Comparison of ENCODE assay signal across 13 cellular contexts in genomic region chr19:54573330-54573872, GRCh38. TPM values are rescaled to one million over a fixed set of nuclear protein-coding genes. Genes with fewer than 3 reads are reported as not detected.
DNase-seq lines count a peak whose midpoint lies in the region; ATAC-seq, FAIRE-seq and TF ChIP-seq lines count a peak whose summit lies in the region.
"Had no signal": no experiment of that assay in that cellular context is flagged by ENCODE, and none has a peak within 500 bp of the region (broad histone marks: within the 10 kb centered on the region; RNA-seq: fewer than 3 reads in every experiment).

Gene LILRA2 (plus strand): TSS chr19:54573790. CDS start chr19:54573879, 89 bp downstream.

- CTCF ChIA-PET in naive thymus-derived CD4-positive, alpha-beta T cell (lab: Charles Lee), result interaction anchor here (0.6 kb wide), 1 partner anchor 102 kb away, joined by 4 read pairs; no protein-coding TSS in a partner anchor

- ATAC-seq in HG03342 (IDR thresholded peaks at IDR 0.05; ENCODE audit: unreplicated experiment), result peak; percentile 55
- ATAC-seq in naive thymus-derived CD4-positive, alpha-beta T cell, result peak; percentile 69
- no peak for ATAC-seq in GM18502 (IDR thresholded peaks at IDR 0.05; ENCODE audit: poor library complexity, unreplicated experiment)
- no peak for ATAC-seq in activated T-helper 17 cell treated with anti-CD3 and anti-CD28 coated beads, Interleukin-2, amount 50 U/mL, for 72 hours (replicated peaks)

- H3K9me3 Mint-ChIP-seq in naive thymus-derived CD4-positive, alpha-beta T cell, result peaks cover 0 to 5% (median 0%) of the 10 kb centered on the region in 11 donors
- no peaks in the 10 kb centered on the region for H3K9me3 Mint-ChIP-seq in activated T-helper 17 cell treated with anti-CD3 and anti-CD28 coated beads, Interleukin-2, amount 50 U/mL, for 72 hours

- H3K36me3 Mint-ChIP-seq in naive thymus-derived CD4-positive, alpha-beta T cell, result no peaks in the 10 kb centered on the region
- no peaks in the 10 kb centered on the region for H3K36me3 Mint-ChIP-seq in activated T-helper 17 cell treated with anti-CD3 and anti-CD28 coated beads, Interleukin-2, amount 50 U/mL, for 72 hours (ENCODE audit: low read depth)

- no peak for DNase-seq in naive thymus-derived CD4-positive, alpha-beta T cell
- DNase-seq in RCC 7860 (ENCODE audit: low spot score), result no peak
- DNase-seq in NCI-H2029 treated with DMSO at 0.1 percent for 48 hours (lab: John Stamatoyannopoulos, UW), result no peak
- DNase-seq: activated CD4-positive, CD25-positive, alpha-beta regulatory T cell; dorsolateral prefrontal cortex; NCI-H1694; small intestine had no signal

- peak within 1 kb of the TSS; percentile 6 for H3K27ac ChIP-seq in adipose tissue (ENCODE audit: low read depth, low read length)
- no peak within 1 kb of the TSS for H3K27ac ChIP-seq in naive thymus-derived CD4-positive, alpha-beta T cell (ENCODE audit: low read depth, low read length)

- no peaks in the 10 kb centered on the region for H3K9me3 ChIP-seq in naive thymus-derived CD4-positive, alpha-beta T cell (ENCODE audit: control insufficient read depth in 2 of 3, low read length in 3 of 3)
- H3K9me3 ChIP-seq: HAP-1 had no signal

- peak within 1 kb of the TSS; percentile 37 for H3K4me3 ChIP-seq in GM12875 (ENCODE audit: low read depth, low read length)
- no peak within 1 kb of the TSS for H3K4me3 ChIP-seq in naive thymus-derived CD4-positive, alpha-beta T cell (ENCODE audit: low read length)
- H3K4me3 ChIP-seq: HAP-1 had no signal

- no peak for TF ChIP-seq CTCF in GM12875 (IDR thresholded peaks at IDR 0.05; ENCODE audit: borderline replicate concordance, insufficient read depth, low read depth, low read length)

- H3K27ac Mint-ChIP-seq in naive thymus-derived CD4-positive, alpha-beta T cell, result no peak within 1 kb of the TSS
- no peak within 1 kb of the TSS for H3K27ac Mint-ChIP-seq in activated T-helper 17 cell treated with anti-CD3 and anti-CD28 coated beads, Interleukin-2, amount 50 U/mL, for 72 hours

- no peak for FAIRE-seq in RCC 7860 (lab: Jason Lieb, UNC)
- FAIRE-seq: small intestine had no signal

- H3K27me3 Mint-ChIP-seq in naive thymus-derived CD4-positive, alpha-beta T cell, result peaks cover 15 to 42% (median 25%) of the 10 kb centered on the region in 5 donors
- peaks cover 27% of the 10 kb centered on the region for H3K27me3 Mint-ChIP-seq in activated T-helper 17 cell treated with anti-CD3 and anti-CD28 coated beads, Interleukin-2, amount 50 U/mL, for 72 hours

- H3K36me3 ChIP-seq in naive thymus-derived CD4-positive, alpha-beta T cell (ENCODE audit: control insufficient read depth in 2 of 3, insufficient read depth in 3 of 3, low read length in 3 of 3), result no peaks in the 10 kb centered on the region
- H3K36me3 ChIP-seq: HAP-1 had no signal

- no peaks in the 10 kb centered on the region for H3K27me3 ChIP-seq in naive thymus-derived CD4-positive, alpha-beta T cell (ENCODE audit: control insufficient read depth in 2 of 2, insufficient read depth in 2 of 2, low read length in 2 of 2)

- peaks cover 0 to 16% (median 0%) of the 10 kb centered on the region in 7 donors for H3K4me1 Mint-ChIP-seq in naive thymus-derived CD4-positive, alpha-beta T cell
- H3K4me1 Mint-ChIP-seq in activated T-helper 17 cell treated with anti-CD3 and anti-CD28 coated beads, Interleukin-2, amount 50 U/mL, for 72 hours, result no peaks in the 10 kb centered on the region

- H3K4me3 Mint-ChIP-seq in naive thymus-derived CD4-positive, alpha-beta T cell, result peak within 1 kb of the TSS in 1 of 10 donors; percentile 10
- no peak within 1 kb of the TSS for H3K4me3 Mint-ChIP-seq in activated T-helper 17 cell treated with anti-CD3 and anti-CD28 coated beads, Interleukin-2, amount 50 U/mL, for 72 hours

- WGBS in adipose tissue, 3 donors, result 35 to 57% (median 42%) methylated on average over 10 of the region's 10 CpGs

- POLR2A ChIA-PET in naive thymus-derived CD4-positive, alpha-beta T cell (lab: Charles Lee), result no interaction called here

- intact Hi-C loops in naive thymus-derived CD4-positive, alpha-beta T cell (cut with micrococcal nuclease), result no loop called here

- H3K4me1 ChIP-seq in naive thymus-derived CD4-positive, alpha-beta T cell (ENCODE audit: control insufficient read depth in 2 of 2, insufficient read depth in 2 of 2, low read length in 2 of 2), result no peaks in the 10 kb centered on the region
- H3K4me1 ChIP-seq: HAP-1 had no signal

RNA-seq across cellular contexts. Expression of gene LILRA2, which starts in this region (rescaled TPM):
- 1 to 10 TPM in 2 of 3 donors, under 1 TPM in 1; 0.68 to 7.9 (median 6.6) TPM for polyA plus RNA-seq in adipose tissue
- total RNA-seq in naive thymus-derived CD4-positive, alpha-beta T cell, result 10 to 100 TPM in 1 of 5 experiments, 1 to 10 TPM in 1, under 1 TPM in 3; 0.24 to 50.3 (median 0.87) TPM
- polyA plus RNA-seq in naive thymus-derived CD4-positive, alpha-beta T cell, result under 1 TPM; 0.18 to 0.38 TPM
- not detected for total RNA-seq in activated T-helper 17 cell treated with anti-CD3 and anti-CD28 coated beads, Interleukin-2, amount 50 U/mL, for 72 hours

Comparison
In these comparisons a context has a peak if more than half of its experiments do, and no peak if none do; other contexts are left out.
1. ATAC-seq: peak in HG03342 (single experiment) and naive thymus-derived CD4-positive, alpha-beta T cell (single experiment); none in GM18502 (single experiment) and activated T-helper 17 cell treated with anti-CD3 and anti-CD28 coated beads, Interleukin-2, amount 50 U/mL, for 72 hours (single experiment).